In genomic region chr3:173584093-173584833, GRCh38 we compare ENCODE assay signal across 8 cellular contexts.
A peak's percentile ranks its signal among the peaks of the same experiment; 100 is the strongest.
DNase-seq lines count a peak whose midpoint lies in the region; ATAC-seq, FAIRE-seq and TF ChIP-seq lines count a peak whose summit lies in the region.

No MANE protein-coding gene starts in this region.

- H3K27me3 ChIP-seq in tibial nerve: no peaks in the 10 kb centered on the region

- no peaks in the 10 kb centered on the region for H3K36me3 ChIP-seq in kidney (ENCODE audit: control insufficient read depth in 1 of 2, insufficient read depth in 2 of 2, low read length in 2 of 2)
- no peaks in the 10 kb centered on the region for H3K36me3 ChIP-seq in tibial nerve

- WGBS in tibial nerve, 2 donors: 5% methylated on average over 16 of the region's 16 CpGs

- no peak for TF ChIP-seq POLR2A in tibial nerve (IDR thresholded peaks at IDR 0.05)

- TF ChIP-seq CTCF in cardiac fibroblast (IDR thresholded peaks at IDR 0.05; ENCODE audit: low read depth, low read length) (peak; percentile 73), kidney (IDR thresholded peaks at IDR 0.05; ENCODE audit: borderline replicate concordance, extremely low read depth, insufficient read depth) (peak; percentile 40), tibial nerve (IDR thresholded peaks at IDR 0.05) (peak; percentile 38 to 68 (median 54))

- no peak for TF ChIP-seq EP300 in tibial nerve (IDR thresholded peaks at IDR 0.05)

- DNase-seq in activated CD4-positive, alpha-beta T cell treated with anti-CD3 and anti-CD28 coated beads for 48 hours: peak; percentile 6
- DNase-seq in activated CD4-positive, alpha-beta T cell treated with anti-CD3 and anti-CD28 coated beads, Interleukin-2, amount 50 U/mL, for 1 hour: no peak
- DNase-seq in NCI-H1694 (lab: John Stamatoyannopoulos, UW) (peak; percentile 85), cardiac fibroblast (ENCODE audit: low read depth in 2 of 2) (peak; percentile 45 to 49), kidney (no peak), tibial nerve (ENCODE audit: low spot score in 2 of 2) (peak in 1 of 2 donors; percentile 45), MV-4-11 (lab: John Stamatoyannopoulos, UW) (no peak)

- ATAC-seq in GM19452 (IDR thresholded peaks at IDR 0.05; ENCODE audit: unreplicated experiment): no peak

- intact Hi-C loops in kidney (cut with DNase I): no loop called here

- H3K4me3 ChIP-seq in cardiac fibroblast (replicated peaks in 1 of 2; ENCODE audit: low read depth in 2 of 2, low read length in 2 of 2) (peak overlapping the region; percentile 42 to 53), kidney (ENCODE audit: low read length in 2 of 2) (peak overlapping the region; percentile 68 to 81), tibial nerve (peak overlapping the region; percentile 25 to 57 (median 45))

- no peak overlapping the region for H3K9ac ChIP-seq in kidney (ENCODE audit: low read length in 2 of 2)

- H3K4me1 ChIP-seq in kidney (ENCODE audit: control insufficient read depth in 1 of 2, insufficient read depth in 1 of 2, low read depth in 1 of 2, low read length in 2 of 2) (no peaks in the 10 kb centered on the region), tibial nerve (peaks cover 0 to 6% (median 0%) of the 10 kb centered on the region in 4 donors)

- peak; percentile 21 for FAIRE-seq in kidney (lab: Jason Lieb, UNC)

- H3K27ac ChIP-seq in kidney (ENCODE audit: low read depth in 2 of 2, low read length in 2 of 2) (no peak overlapping the region), tibial nerve (peak overlapping the region in 1 of 4 donors; percentile 21)

- H3K9me3 ChIP-seq in kidney (ENCODE audit: control insufficient read depth in 1 of 2, low read length in 2 of 2) (no peaks in the 10 kb centered on the region), tibial nerve (no peaks in the 10 kb centered on the region)

Comparison
In these comparisons a context has a peak if more than half of its experiments do, and no peak if none do; other contexts are left out.
1. DNase-seq: peak in activated CD4-positive, alpha-beta T cell treated with anti-CD3 and anti-CD28 coated beads for 48 hours (single experiment), NCI-H1694 (single experiment) and cardiac fibroblast (2 of 2); none in activated CD4-positive, alpha-beta T cell treated with anti-CD3 and anti-CD28 coated beads, Interleukin-2, amount 50 U/mL, for 1 hour (single experiment), kidney (single experiment) and MV-4-11 (single experiment).
2. Peak in every context shown above with its lines, with median percentiles within 50 percentile points of each other: H3K4me3 ChIP-seq and CTCF ChIP-seq.